Comparison of ENCODE assay signal across 17 cellular contexts in genomic region chr14:101480022-101480746, GRCh38.
DNase-seq lines count a peak whose midpoint lies in the region; ATAC-seq and TF ChIP-seq lines count a peak whose summit lies in the region.
"Had no signal": no experiment of that assay in that cellular context is flagged by ENCODE, and none has a peak within 500 bp of the region (broad histone marks: within the 10 kb centered on the region; RNA-seq: fewer than 3 reads in every experiment).

No MANE protein-coding gene starts in this region.

- H3K4me1 Mint-ChIP-seq in activated T-cell treated with anti-CD3 and anti-CD28 coated beads, Interleukin-2, amount 50 U/mL, for 24 hours (ENCODE audit: low read depth) = no peaks in the 10 kb centered on the region
- H3K4me1 Mint-ChIP-seq in activated CD4-positive, alpha-beta memory T cell treated with anti-CD3 and anti-CD28 coated beads for 36 hours (ENCODE audit: low read depth) = no peaks in the 10 kb centered on the region

- CTCF ChIA-PET in RWPE1 (lab: Yijun Ruan, JAX) = interaction anchor here (0.5 kb wide), 1 partner anchor 738 kb away, joined by 5 read pairs; no protein-coding TSS in a partner anchor
- CTCF ChIA-PET in activated CD4-positive, alpha-beta memory T cell treated with anti-CD3 and anti-CD28 coated beads for 36 hours (lab: Charles Lee) = no interaction called here

- H3K4me3 Mint-ChIP-seq in activated T-cell treated with anti-CD3 and anti-CD28 coated beads, Interleukin-2, amount 50 U/mL, for 24 hours = no peak overlapping the region
- H3K4me3 Mint-ChIP-seq in activated CD4-positive, alpha-beta memory T cell treated with anti-CD3 and anti-CD28 coated beads for 36 hours = no peak overlapping the region

- H3K36me3 ChIP-seq in liver (ENCODE audit: control insufficient read depth in 4 of 4, insufficient read depth in 3 of 4, low read depth in 1 of 4, low read length in 3 of 4) = no peaks in the 10 kb centered on the region
- no peaks in the 10 kb centered on the region for H3K36me3 ChIP-seq in testis (ENCODE audit: low read depth, missing control alignments)

- H3K9ac ChIP-seq in liver (ENCODE audit: low read depth in 1 of 2, low read length in 2 of 2) = no peak overlapping the region

- H3K27me3 ChIP-seq in liver (ENCODE audit: control insufficient read depth in 4 of 4, insufficient read depth in 4 of 4, low read length in 3 of 4) (no peaks in the 10 kb centered on the region), testis (no peaks in the 10 kb centered on the region)

- WGBS in liver = 76% methylated on average over 12 of the region's 12 CpGs
- 65 to 67% methylated on average over 12 of the region's 12 CpGs for WGBS in testis, 2 donors

- TF ChIP-seq CTCF in RWPE1 (conservative IDR thresholded peaks at IDR 0.05; ENCODE audit: low read depth) = no peak
- TF ChIP-seq CTCF in liver (IDR thresholded peaks at IDR 0.05; ENCODE audit: low read depth, low read length, missing input control) = no peak
- TF ChIP-seq CTCF in testis (IDR thresholded peaks at IDR 0.05) = no peak

- intact Hi-C loops in testis (cut with DNase I; ENCODE audit: low total_unique reads) = no loop called here
- intact Hi-C loops in activated CD4-positive, alpha-beta memory T cell treated with anti-CD3 and anti-CD28 coated beads for 36 hours (cut with micrococcal nuclease) = no loop called here

- DNase-seq in activated T-cell treated with anti-CD3 and anti-CD28 coated beads, Interleukin-2, amount 50 U/mL, for 24 hours = peak; percentile 7
- DNase-seq in activated T-cell treated with anti-CD3 and anti-CD28 coated beads for 4 hours (no peak), RWPE1 (ENCODE audit: low spot score) (no peak), testis (peak; percentile 6), NCI-H69 (lab: John Stamatoyannopoulos, UW) (no peak)
- no peak for DNase-seq in activated CD4-positive, alpha-beta memory T cell treated with anti-CD3 and anti-CD28 coated beads for 36 hours
- DNase-seq: activated CD4-positive, alpha-beta T cell treated with anti-CD3 and anti-CD28 coated beads for 4 hours; activated T-cell treated with anti-CD3 and anti-CD28 coated beads, Interleukin-2, amount 50 U/mL, for 48 hours; anterior cingulate cortex; COR-L47; cortex of kidney; hypothalamus; NCI-H2029; Right ventricle myocardium superior had no signal

- no peak for TF ChIP-seq POLR2A in testis (IDR thresholded peaks at IDR 0.05)

- POLR2A ChIA-PET in RWPE1 (lab: Yijun Ruan, JAX; ENCODE audit: low non-redundant PET) = no interaction called here
- POLR2A ChIA-PET in activated CD4-positive, alpha-beta memory T cell treated with anti-CD3 and anti-CD28 coated beads for 36 hours (lab: Charles Lee) = no interaction called here

- H3K36me3 Mint-ChIP-seq in activated T-cell treated with anti-CD3 and anti-CD28 coated beads, Interleukin-2, amount 50 U/mL, for 24 hours (ENCODE audit: low read depth) = no peaks in the 10 kb centered on the region
- H3K36me3 Mint-ChIP-seq in activated CD4-positive, alpha-beta memory T cell treated with anti-CD3 and anti-CD28 coated beads for 36 hours = no peaks in the 10 kb centered on the region

- no peak overlapping the region for H3K4me3 ChIP-seq in liver (ENCODE audit: low read depth in 1 of 3, low read length in 3 of 3)
- no peak overlapping the region for H3K4me3 ChIP-seq in testis

- TF ChIP-seq RAD21 in liver (IDR thresholded peaks at IDR 0.05) = no peak

- no peak for ATAC-seq in GM21717 (IDR thresholded peaks at IDR 0.05; ENCODE audit: unreplicated experiment)

- H3K9me3 ChIP-seq in liver (ENCODE audit: control insufficient read depth in 4 of 4, low read length in 3 of 4) (peaks cover 0 to 3% (median 0%) of the 10 kb centered on the region in 4 donors), testis (no peaks in the 10 kb centered on the region)

- H3K4me1 ChIP-seq in liver (ENCODE audit: control insufficient read depth in 4 of 4, insufficient read depth in 4 of 4, low read length in 3 of 4) (peaks cover 25 to 48% (median 42%) of the 10 kb centered on the region in 4 donors), testis (peaks cover 14% of the 10 kb centered on the region)

- no peak overlapping the region for H3K27ac Mint-ChIP-seq in activated T-cell treated with anti-CD3 and anti-CD28 coated beads, Interleukin-2, amount 50 U/mL, for 24 hours
- H3K27ac Mint-ChIP-seq in activated CD4-positive, alpha-beta memory T cell treated with anti-CD3 and anti-CD28 coated beads for 36 hours = no peak overlapping the region

- H3K27me3 Mint-ChIP-seq in activated T-cell treated with anti-CD3 and anti-CD28 coated beads, Interleukin-2, amount 50 U/mL, for 24 hours = peaks cover 48% of the 10 kb centered on the region
- H3K27me3 Mint-ChIP-seq in activated CD4-positive, alpha-beta memory T cell treated with anti-CD3 and anti-CD28 coated beads for 36 hours = peaks cover 30% of the 10 kb centered on the region

- peaks cover 8% of the 10 kb centered on the region for H3K9me3 Mint-ChIP-seq in activated T-cell treated with anti-CD3 and anti-CD28 coated beads, Interleukin-2, amount 50 U/mL, for 24 hours
- peaks cover 12% of the 10 kb centered on the region for H3K9me3 Mint-ChIP-seq in activated CD4-positive, alpha-beta memory T cell treated with anti-CD3 and anti-CD28 coated beads for 36 hours

- H3K27ac ChIP-seq in RWPE1 = peak overlapping the region; percentile 95
- H3K27ac ChIP-seq in liver (ENCODE audit: low read depth in 1 of 2, low read length in 2 of 2) = peak overlapping the region; percentile 75 to 80
- H3K27ac ChIP-seq in testis = no peak overlapping the region
- H3K27ac ChIP-seq: HL-60 had no signal

TF ChIP-seq in liver, 16 proteins besides CTCF, POLR2A, EP300 and RAD21:
- TF ChIP-seq FOXA2 (IDR thresholded peaks at IDR 0.05) (no peak), HNF4A (conservative IDR thresholded peaks at IDR 0.05) (no peak), HNF4G (IDR thresholded peaks at IDR 0.05) (no peak), SP1 (IDR thresholded peaks at IDR 0.05) (no peak), EGR1 (IDR thresholded peaks at IDR 0.05; ENCODE audit: low read depth in 2 of 2) (no peak), REST (IDR thresholded peaks at IDR 0.05) (no peak), JUND (IDR thresholded peaks at IDR 0.05) (no peak)

Comparison
In these comparisons a context has a peak if more than half of its experiments do, and no peak if none do; other contexts are left out.
1. DNase-seq: peak in activated T-cell treated with anti-CD3 and anti-CD28 coated beads, Interleukin-2, amount 50 U/mL, for 24 hours (single experiment) and testis (single experiment); none in activated T-cell treated with anti-CD3 and anti-CD28 coated beads for 4 hours (single experiment), RWPE1 (single experiment), NCI-H69 (single experiment) and activated CD4-positive, alpha-beta memory T cell treated with anti-CD3 and anti-CD28 coated beads for 36 hours (single experiment).
2. H3K27ac ChIP-seq: peak in RWPE1 (single experiment) and liver (2 of 2); none in testis (0 of 2).